Comparison of ENCODE assay signal across 1 cellular context in genomic region chr15:44426975-44427755, GRCh38.
A peak's percentile ranks its signal among the peaks of the same experiment; 100 is the strongest.
TF ChIP-seq lines count a peak whose summit lies in the region.

CTDSPL2 (plus strand) TSS chr15:44427629; CDS start chr15:44459015, 31,386 bp downstream.

TF ChIP-seq in A549, 52 proteins besides CTCF, POLR2A, EP300 and RAD21 (continued from another document):
- 0 out of 3 replicates have a peak, but pooled peaks have one; percentile 39 for TF ChIP-seq BCL3 (IDR thresholded peaks at IDR 0.05)
- TF ChIP-seq CBX2 (IDR thresholded peaks at IDR 0.05; ENCODE audit: borderline replicate concordance, low read depth) = no peak
- TF ChIP-seq HEYL (CRISPR knock-in tag; IDR thresholded peaks at IDR 0.05) = no peak
- TF ChIP-seq KDM5A (IDR thresholded peaks at IDR 0.05) = no peak
- no peak for TF ChIP-seq SREBF2 (IDR thresholded peaks at IDR 0.05)
- TF ChIP-seq EHMT2 (IDR thresholded peaks at IDR 0.05; ENCODE audit: low read depth) = no peak
- TF ChIP-seq POLR2AphosphoS2 (conservative IDR thresholded peaks at IDR 0.05; ENCODE audit: low read length) = no peak
- TF ChIP-seq ZFP36 (IDR thresholded peaks at IDR 0.05; ENCODE audit: borderline replicate concordance, partially characterized antibody) = no peak
- TF ChIP-seq MAZ (IDR thresholded peaks at IDR 0.05; ENCODE audit: borderline replicate concordance, low read depth, low read length) = peak; percentile 16; the same call in 1 of the 2 replicates
- TF ChIP-seq CBX8 (IDR thresholded peaks at IDR 0.05) = no peak
- 0 out of 2 replicates have a peak, but pooled peaks have one; percentile 27 for TF ChIP-seq TP53 (CRISPR knock-in tag; IDR thresholded peaks at IDR 0.05)
- no peak for TF ChIP-seq JUNB (IDR thresholded peaks at IDR 0.05)
- TF ChIP-seq RNF2 (IDR thresholded peaks at IDR 0.05; ENCODE audit: borderline replicate concordance, low read depth) = no peak
